Comparison of ENCODE assay signal across 11 cellular contexts in the genomic region with DNA sequence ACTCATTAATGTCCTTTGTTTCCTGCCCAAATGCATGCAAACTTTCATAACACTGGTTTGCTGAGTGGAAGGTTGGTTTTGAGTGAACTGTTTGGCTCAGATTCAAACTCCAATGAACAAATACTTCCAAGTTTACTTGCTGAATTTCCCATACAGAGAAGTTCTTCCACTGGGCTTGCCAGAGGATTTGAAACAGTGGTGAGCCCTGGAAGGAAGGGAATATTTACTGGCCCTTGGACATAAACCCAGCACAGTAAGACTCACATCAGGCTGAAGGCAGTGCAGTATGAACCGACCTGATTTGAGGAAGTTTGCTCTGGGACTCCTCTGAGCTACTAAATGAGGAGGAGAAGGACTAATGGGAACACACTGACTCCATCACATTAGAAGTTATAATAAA. TPM values are rescaled to one million over a fixed set of nuclear protein-coding genes. Genes with fewer than 3 reads are reported as not detected.
DNase-seq lines count a peak whose midpoint lies in the region; ATAC-seq and TF ChIP-seq lines count a peak whose summit lies in the region.
"Had no signal": no experiment of that assay in that cellular context is flagged by ENCODE, and none has a peak within 500 bp of the region (broad histone marks: within the 10 kb centered on the region; RNA-seq: fewer than 3 reads in every experiment).

No MANE protein-coding gene starts in this region.

- no peaks in the 10 kb centered on the region for H3K9me3 ChIP-seq in heart right ventricle
- no peaks in the 10 kb centered on the region for H3K9me3 ChIP-seq in psoas muscle

- POLR2A ChIA-PET in BJ (lab: Charles Lee) = interaction anchor here (0.7 kb wide), 1 partner anchor 35 kb away, joined by 3 read pairs; no protein-coding TSS in a partner anchor

- intact Hi-C loops in heart right ventricle (cut with DNase I) = loop anchor here in 5 of 10 donors (2.0 to 10.0 kb wide), 7 partner anchors 35 to 120 kb away; partner anchors contain the start of gene REV3L (in 3 of the 5)
- intact Hi-C loops in psoas muscle (cut with DNase I) = loop anchor here (5.0 kb wide), 2 partner anchors 35 to 40 kb away; no protein-coding TSS in a partner anchor
- intact Hi-C loops in posterior vena cava (cut with DNase I) = loop anchor here in 1 of 2 donors (2.0 to 10.0 kb wide), 3 partner anchors 35 to 119 kb away; partner anchors contain the start of gene REV3L

- no peaks in the 10 kb centered on the region for H3K36me3 ChIP-seq in BJ (ENCODE audit: control insufficient read depth, insufficient read depth, low read length)
- H3K36me3 ChIP-seq in heart right ventricle = peaks cover 0 to 9% (median 0%) of the 10 kb centered on the region in 9 donors
- no peaks in the 10 kb centered on the region for H3K36me3 ChIP-seq in psoas muscle (ENCODE audit: insufficient read depth in 1 of 2, low read depth in 1 of 2)

- no peaks in the 10 kb centered on the region for H3K27me3 ChIP-seq in BJ (ENCODE audit: control insufficient read depth, insufficient read depth, low read length)
- H3K27me3 ChIP-seq in heart right ventricle = no peaks in the 10 kb centered on the region
- no peaks in the 10 kb centered on the region for H3K27me3 ChIP-seq in psoas muscle (ENCODE audit: insufficient read depth in 3 of 3, low read length in 2 of 3)

- in situ Hi-C loops in GM13977 (cut with MboI; ENCODE audit: low pct_unique_long_range_greater_than_20kb, low sequenced_read_pairs, unreplicated experiment) = no loop called here

- no peak for TF ChIP-seq CTCF in BJ (IDR thresholded peaks at IDR 0.05; ENCODE audit: insufficient read depth, low read depth, low read length)
- no peak for TF ChIP-seq CTCF in heart right ventricle (IDR thresholded peaks at IDR 0.05)
- TF ChIP-seq CTCF in psoas muscle (IDR thresholded peaks at IDR 0.05) = no peak
- TF ChIP-seq CTCF in GM13977 (IDR thresholded peaks at IDR 0.05; ENCODE audit: extremely low read depth, insufficient read depth, missing control alignments) = no peak

- 3 to 10% methylated on average over 1 of the region's 1 CpG for WGBS in heart right ventricle, 2 donors
- 0 to 4% (median 3%) methylated on average over 1 of the region's 1 CpG for WGBS in psoas muscle, 3 donors

- peak in 7 of 8 donors; percentile 18 to 38 (median 34) for ATAC-seq in heart right ventricle
- no peak for ATAC-seq in psoas muscle

- CTCF ChIA-PET in BJ (lab: Yijun Ruan, JAX) = interaction anchor here (1.1 to 2.6 kb wide), 2 partner anchors 41 to 442 kb away, joined by 3 to 8 read pairs; no protein-coding TSS in a partner anchor

- H3K4me3 ChIP-seq in BJ (ENCODE audit: low read depth, low read length) (no peak overlapping the region), heart right ventricle (peak overlapping the region in 1 of 10 donors; percentile 68), psoas muscle (no peak overlapping the region)

- DNase-seq in BJ (ENCODE audit: low read depth) (peak; percentile 74), amniotic epithelial cell (ENCODE audit: low read depth) (peak; percentile 65), heart right ventricle (peak in 1 of 2 donors; percentile 73), psoas muscle (no peak), posterior vena cava (ENCODE audit: low spot score) (no peak), SK-N-DZ (ENCODE audit: low spot score) (no peak), GM13977 (ENCODE audit: low spot score) (no peak), NCI-H524 treated with DMSO at 0.1 percent for 48 hours (lab: John Stamatoyannopoulos, UW) (no peak)
- DNase-seq: activated naive CD4-positive, alpha-beta T cell; DND-41; stimulated activated naive CD4-positive, alpha-beta T cell treated with Interleukin-2 at 50 U/mL for 16 hours had no signal

- H3K4me1 ChIP-seq in heart right ventricle = peaks cover 16 to 94% (median 77%) of the 10 kb centered on the region in 9 donors
- peaks cover 54% of the 10 kb centered on the region for H3K4me1 ChIP-seq in psoas muscle

- H3K27ac ChIP-seq in heart right ventricle = peak overlapping the region; percentile 89 to 97 (median 94)
- peak overlapping the region; percentile 99 for H3K27ac ChIP-seq in psoas muscle

RNA-seq across cellular contexts. Expression of gene TRAF3IP2, which starts 3.8 kb away (rescaled TPM):
- polyA plus RNA-seq in BJ (2011; rRNA removed) (33.1 and 52.4 TPM in 2 replicates), heart right ventricle (10 to 100 TPM; 12.5 to 19.8 TPM), psoas muscle (10 to 100 TPM in 2 of 3 donors, 1 to 10 TPM in 1; 7.9 to 46.5 (median 11.6) TPM)
- polyA minus RNA-seq in BJ (2011; rRNA and poly(A)+ RNA removed) = 29.3 and 43.2 TPM in 2 replicates
- total RNA-seq in heart right ventricle (10 to 100 TPM in 8 of 10 donors, 1 to 10 TPM in 2; 9.7 to 18.0 (median 11.8) TPM), psoas muscle (10 to 100 TPM; 17.1 to 49.3 (median 19.5) TPM), posterior vena cava (10 to 100 TPM; 21.1 to 44.9 TPM)
- polyA plus RNA-seq in SK-N-DZ (2014; cell fraction: cytosol; rRNA removed) = 0.42 and 0.70 TPM in 2 replicates
- 1.4 TPM in 1 of 2 replicates, not detected in the other for polyA plus RNA-seq in SK-N-DZ (2014; cell fraction: nucleus; rRNA removed)

Comparison
In these comparisons a context has a peak if more than half of its experiments do, and no peak if none do; other contexts are left out.
1. DNase-seq: peak in BJ (single experiment) and amniotic epithelial cell (single experiment); none in psoas muscle (0 of 2), posterior vena cava (single experiment), SK-N-DZ (single experiment), GM13977 (single experiment) and NCI-H524 treated with DMSO at 0.1 percent for 48 hours (single experiment).
2. ATAC-seq: peak in heart right ventricle (7 of 8); none in psoas muscle (0 of 4).